Comparison of ENCODE assay signal across 1 cellular context in genomic region chr20:47818996-47819609, GRCh38.
TF ChIP-seq lines count a peak whose summit lies in the region.

No MANE protein-coding gene starts in this region.

TF ChIP-seq in WTC11, 78 proteins besides CTCF, POLR2A, EP300 and RAD21 (continued from another document):
- no peak for TF ChIP-seq ARID4B (CRISPR knock-in tag; IDR thresholded peaks at IDR 0.05; ENCODE audit: borderline replicate concordance)
